ENCODE assay signal across 9 cellular contexts in the genomic region with DNA sequence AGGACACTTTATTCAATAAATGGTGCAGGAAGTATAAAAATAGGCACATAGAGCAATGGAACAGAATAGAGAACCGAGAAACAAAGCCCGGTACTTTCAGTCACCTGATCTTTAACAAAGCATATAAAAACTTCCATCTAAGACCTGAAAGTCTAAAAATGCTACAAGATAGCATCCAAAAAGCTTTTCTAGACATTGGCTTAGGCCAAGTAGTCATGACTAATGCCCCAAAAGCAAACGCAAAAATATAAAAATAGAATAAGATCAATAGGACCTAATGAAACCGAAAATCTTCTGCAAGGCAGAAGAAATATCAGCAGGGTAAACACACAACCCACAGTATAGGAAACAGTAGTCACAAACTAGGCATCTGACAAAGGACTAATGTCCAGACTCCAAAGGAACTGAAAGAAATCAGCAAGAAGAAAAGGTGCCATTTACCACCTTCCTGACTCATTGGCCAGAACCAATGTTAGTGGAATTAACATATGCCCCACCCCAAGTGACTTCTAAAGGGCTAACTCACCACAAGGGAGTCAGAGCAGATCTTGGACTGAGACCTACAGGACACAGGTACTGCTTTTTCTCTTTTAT. TPM values are rescaled to one million over a fixed set of nuclear protein-coding genes. Genes with fewer than 3 reads are reported as not detected.
DNase-seq lines count a peak whose midpoint lies in the region; ATAC-seq, FAIRE-seq and TF ChIP-seq lines count a peak whose summit lies in the region.
"Had no signal": no experiment of that assay in that cellular context is flagged by ENCODE, and none has a peak within 500 bp of the region (broad histone marks: within the 10 kb centered on the region; RNA-seq: fewer than 3 reads in every experiment).

No MANE protein-coding gene starts in this region.

- TF ChIP-seq POLR2A in GM12878 (IDR thresholded peaks at IDR 0.05; ENCODE audit: low read depth, low read length), result no peak

- H3K79me2 ChIP-seq in GM12878 (ENCODE audit: control insufficient read depth, insufficient read depth, low read length), result peaks cover 6% of the 10 kb centered on the region

- BruUV-seq in GM12878 (replicated peaks; lab: Mats Ljungman, UMichigan), result no TSS peak

- H4K20me1 ChIP-seq in GM12878 (ENCODE audit: control insufficient read depth, insufficient read depth), result no peaks in the 10 kb centered on the region

- under 1% methylated on average over 4 of the region's 4 CpGs for WGBS in GM12878 (ENCODE audit: insufficient coverage, insufficient replicate concordance, low lambda C conversion rate, missing lambda C conversion rate)

- intact Hi-C loops in GM12878 (cut with micrococcal nuclease; ENCODE audit: unreplicated experiment), result loop anchor here (5.0 kb wide), 1 partner anchor 183 kb away; a partner anchor contains a TSS
- intact Hi-C loops in posterior cingulate gyrus (cut with DNase I), result no loop called here
- intact Hi-C loops in colonic mucosa (cut with DNase I), result no loop called here

- H3K4me2 ChIP-seq in GM12878 (ENCODE audit: control insufficient read depth, insufficient read depth), result peak overlapping the region; percentile 61

- H3K27me3 ChIP-seq in GM12878 (replicated peaks in 1 of 2; ENCODE audit: control insufficient read depth in 2 of 2, insufficient read depth in 2 of 2, low read length in 1 of 2), result no peaks in the 10 kb centered on the region
- H3K27me3 ChIP-seq in colonic mucosa, result no peaks in the 10 kb centered on the region
- no peaks in the 10 kb centered on the region for H3K27me3 ChIP-seq in right atrium auricular region

- peaks cover 8% of the 10 kb centered on the region; the same call in 2 of the 3 replicates for H3K9me3 ChIP-seq in GM12878 (replicated peaks; ENCODE audit: control insufficient read depth, insufficient read depth, low read length)
- no peaks in the 10 kb centered on the region for H3K9me3 ChIP-seq in colonic mucosa
- peaks cover 0 to 9% of the 10 kb centered on the region in 2 donors for H3K9me3 ChIP-seq in right atrium auricular region

- peak; percentile 88 for DNase-seq in GM12865 (ENCODE audit: low read depth)
- peak; percentile 84 for DNase-seq in GM12878 (ENCODE audit: low read depth, low spot score)
- no peak for DNase-seq in posterior cingulate gyrus
- DNase-seq in colonic mucosa, result no peak
- no peak for DNase-seq in right atrium auricular region (ENCODE audit: low spot score)
- DNase-seq in DMS79 treated with DMSO at 0.1 percent for 48 hours (lab: John Stamatoyannopoulos, UW), result no peak

- peak overlapping the region; percentile 70 for H3K27ac ChIP-seq in GM12878 (ENCODE audit: control insufficient read depth, insufficient read depth)
- no peak overlapping the region for H3K27ac ChIP-seq in colonic mucosa
- peak overlapping the region in 1 of 2 donors; percentile 48 for H3K27ac ChIP-seq in right atrium auricular region
- H3K27ac ChIP-seq: SK-N-MC had no signal

- no peaks in the 10 kb centered on the region for H3K36me3 ChIP-seq in GM12878 (ENCODE audit: control insufficient read depth in 2 of 2, insufficient read depth in 2 of 2, low read length in 1 of 2)
- H3K36me3 ChIP-seq in colonic mucosa, result no peaks in the 10 kb centered on the region
- H3K36me3 ChIP-seq in right atrium auricular region, result no peaks in the 10 kb centered on the region

- H3K9ac ChIP-seq in GM12878 (ENCODE audit: control insufficient read depth, insufficient read depth, low read length), result no peak overlapping the region; the same call in 1 of the 2 replicates
- no peak overlapping the region for H3K9ac ChIP-seq in colonic mucosa (ENCODE audit: low read depth in 2 of 2, low read length in 2 of 2)

- SMC1A ChIA-PET in GM12878 (lab: Charles Lee; ENCODE audit: uncharacterized antibody, unreplicated experiment), result interaction anchor here (1.0 to 17.5 kb wide), 5 partner anchors 9 to 86 kb away, joined by 4 to 305 read pairs (median 14); no protein-coding TSS in a partner anchor

- peak; percentile 58 to 67; a peak in 3 of 4 replicates for TF ChIP-seq EP300 in GM12878 (IDR thresholded peaks at IDR 0.05; ENCODE audit: borderline replicate concordance in 1 of 2, control insufficient read depth in 1 of 2, low read depth in 2 of 2, low read length in 2 of 2)

- ATAC-seq in GM19438 (IDR thresholded peaks at IDR 0.05; ENCODE audit: low read depth, unreplicated experiment) (peak; percentile 68), HG03196 (IDR thresholded peaks at IDR 0.05; ENCODE audit: unreplicated experiment) (peak; percentile 57), GM12878 (peak; percentile 83)

- no peak for TF ChIP-seq CTCF in GM12865 (IDR thresholded peaks at IDR 0.05; ENCODE audit: insufficient read depth, low read depth, low read length, missing control alignments)
- no peak for TF ChIP-seq CTCF in GM12878 (IDR thresholded peaks at IDR 0.05 in 2 of 3, conservative IDR thresholded peaks at IDR 0.05 in 1 of 3; ENCODE audit: control insufficient read depth in 2 of 3, extremely low read depth in 1 of 3, insufficient read depth in 1 of 3, low read depth in 3 of 3, low read length in 3 of 3)
- no peak for TF ChIP-seq CTCF in colonic mucosa (IDR thresholded peaks at IDR 0.05)
- TF ChIP-seq CTCF in right atrium auricular region (IDR thresholded peaks at IDR 0.05), result no peak

- POLR2A ChIA-PET in GM12878 (lab: Charles Lee), result no interaction called here

- CTCF ChIA-PET in GM12878 (lab: Yijun Ruan, JAX), result interaction anchor here (0.7 to 15.8 kb wide), 4 partner anchors 10 to 86 kb away, joined by 3 to 549 read pairs (median 80); no protein-coding TSS in a partner anchor

- no peak for TF ChIP-seq RAD21 in GM12878 (IDR thresholded peaks at IDR 0.05; ENCODE audit: insufficient read depth, low read depth, low read length)

- FAIRE-seq in GM12878 (lab: Jason Lieb, UNC), result no peak

- H3K4me1 ChIP-seq in GM12878 (ENCODE audit: control insufficient read depth, insufficient read depth, low read length), result peaks cover 44% of the 10 kb centered on the region
- no peaks in the 10 kb centered on the region for H3K4me1 ChIP-seq in colonic mucosa
- H3K4me1 ChIP-seq in right atrium auricular region, result peaks cover 0 to 21% of the 10 kb centered on the region in 2 donors

- H2AFZ ChIP-seq in GM12878 (ENCODE audit: control insufficient read depth, low read depth, low read length), result no peak overlapping the region

- in situ Hi-C loops in GM12878 (cut with MboI), result loop anchor here (10.0 kb wide), 1 partner anchor 90 kb away; a partner anchor contains a TSS

- RAD21 ChIA-PET in GM12878 (lab: Charles Lee; ENCODE audit: unreplicated experiment), result interaction anchor here (1.0 to 5.8 kb wide), 3 partner anchors 13 to 86 kb away, joined by 5 to 56 read pairs (median 6); no protein-coding TSS in a partner anchor

- H3K4me3 ChIP-seq in GM12865 (ENCODE audit: low read depth, low read length) (peak overlapping the region; percentile 32), GM12878 (no peak overlapping the region), colonic mucosa (no peak overlapping the region), right atrium auricular region (no peak overlapping the region)
- H3K4me3 ChIP-seq: SK-N-MC had no signal

TF ChIP-seq in GM12878, 131 proteins besides CTCF, POLR2A, EP300 and RAD21 (continues in another document):
- TF ChIP-seq ZBED1 (IDR thresholded peaks at IDR 0.05; ENCODE audit: borderline replicate concordance), result peak; percentile 86; the same call in 1 of the 2 replicates
- TF ChIP-seq NFXL1 (IDR thresholded peaks at IDR 0.05; ENCODE audit: borderline replicate concordance), result no peak
- no peak for TF ChIP-seq SREBF2 (IDR thresholded peaks at IDR 0.05; ENCODE audit: low read length)
- TF ChIP-seq IKZF2 (IDR thresholded peaks at IDR 0.05), result peak; percentile 89
- no peak for TF ChIP-seq RFX5 (IDR thresholded peaks at IDR 0.05; ENCODE audit: low read depth, low read length)
- TF ChIP-seq ETV6 (conservative IDR thresholded peaks at IDR 0.05 in 1 of 2, IDR thresholded peaks at IDR 0.05 in 1 of 2; ENCODE audit: borderline replicate concordance in 1 of 2, low read depth in 1 of 2), result peak in 1 of 2 experiments; percentile 85; a peak in 2 of 4 replicates
- no peak for TF ChIP-seq SMAD1 (IDR thresholded peaks at IDR 0.05; ENCODE audit: low read depth, partially characterized antibody)
- TF ChIP-seq ESRRA (IDR thresholded peaks at IDR 0.05; ENCODE audit: low read length), result no peak
- TF ChIP-seq NR2F1 (conservative IDR thresholded peaks at IDR 0.05), result peak; percentile 46; the same call in 1 of the 2 replicates
- TF ChIP-seq JUNB (IDR thresholded peaks at IDR 0.05), result peak; percentile 70
- no peak for TF ChIP-seq CBX5 (IDR thresholded peaks at IDR 0.05; ENCODE audit: low read depth)

RNA-seq across cellular contexts. Expression of a gene that starts 40.8 kb away (rescaled TPM):
- total RNA-seq in GM12878 (2013; cell fraction: nucleolus; rRNA removed), result 11.6 and 13.1 TPM in 2 replicates
- total RNA-seq in GM12878 (2014; rRNA removed) (4.6 and 7.0 TPM in 2 replicates), GM12878 (2014; rRNA removed; fragmentation: Illumina TruSeq; extraction: Trizol) (5.4 and 7.2 TPM in 2 replicates), GM12878 (2021) (13.5 and 13.6 TPM in 2 replicates), colonic mucosa (under 1 TPM; 0.25 to 0.45 TPM), right atrium auricular region (1 to 10 TPM in 1 of 2 donors, not detected in 1; 1.3 TPM)
- 5.9 TPM for polyA plus RNA-seq in GM12878 (2011; ENCODE audit: low read depth)
- polyA plus RNA-seq in GM12878 (2011; rRNA removed) (1.4 and 2.7 TPM in 2 replicates), GM12878 (2014; fragmentation: Illumina TruSeq; extraction: Trizol) (5.0 and 9.0 TPM in 2 replicates), GM12878 (2014; fragmentation: Nextera tagmentation; extraction: Ambion mirVana) (1 to 10 TPM in 1 of 2 experiments, under 1 TPM in 1; 0.87 to 1.0 TPM), GM12878 (2014; rRNA removed) (10.0 and 12.4 TPM in 2 replicates), GM12878 (2016; fragmentation: Nextera tagmentation; extraction: Ambion mirVana) (10 to 100 TPM; 12.1 to 12.5 TPM)
- polyA plus RNA-seq in GM12878 (2011; cell fraction: cytosol; rRNA removed), result 5.0 and 5.7 TPM in 2 replicates
- polyA plus RNA-seq in GM12878 (2011; cell fraction: nucleus; rRNA removed), result 6.1 and 7.6 TPM in 2 replicates
- polyA plus RNA-seq in GM12878 (2012), result 21.6 and 37.4 TPM in 2 replicates
- 1.5 and 5.0 TPM in 2 replicates for polyA minus RNA-seq in GM12878 (2011; rRNA and poly(A)+ RNA removed)
- 3.2 TPM in 1 of 2 replicates, not detected in the other for polyA minus RNA-seq in GM12878 (2011; cell fraction: cytosol; rRNA and poly(A)+ RNA removed)
- 1.7 and 2.0 TPM in 2 replicates for polyA minus RNA-seq in GM12878 (2011; cell fraction: nucleus; rRNA and poly(A)+ RNA removed)

Comparison
In these comparisons a context has a peak if more than half of its experiments do, and no peak if none do; other contexts are left out.
1. DNase-seq: peak in GM12865 (single experiment) and GM12878 (single experiment); none in posterior cingulate gyrus (0 of 10), colonic mucosa (single experiment), right atrium auricular region (single experiment) and DMS79 treated with DMSO at 0.1 percent for 48 hours (single experiment).
2. Peak in every context shown above with its lines, with median percentiles within 50 percentile points of each other: ATAC-seq.